In genomic region chr20:45337367-45338120, GRCh38 we compare ENCODE assay signal across 10 cellular contexts. TPM values are rescaled to one million over a fixed set of nuclear protein-coding genes. Genes with fewer than 3 reads are reported as not detected.
A peak's percentile ranks its signal among the peaks of the same experiment; 100 is the strongest.
DNase-seq lines count a peak whose midpoint lies in the region; ATAC-seq and TF ChIP-seq lines count a peak whose summit lies in the region.
"Had no signal": no experiment of that assay in that cellular context is flagged by ENCODE, and none has a peak within 500 bp of the region (broad histone marks: within the 10 kb centered on the region; RNA-seq: fewer than 3 reads in every experiment).

No MANE protein-coding gene starts in this region.

- H3K4me3 ChIP-seq in HEK293 (ENCODE audit: low read depth, low read length) (no peak overlapping the region), breast epithelium (peak overlapping the region in 2 of 3 donors; percentile 4 to 42), spleen (no peak overlapping the region)
- H3K4me3 ChIP-seq in naive thymus-derived CD4-positive, alpha-beta T cell (ENCODE audit: low read length): no peak overlapping the region

- intact Hi-C loops in breast epithelium (cut with DNase I; ENCODE audit: low total_unique reads) (no loop called here), spleen (cut with DNase I; ENCODE audit: low total_unique reads) (no loop called here)
- intact Hi-C loops in naive thymus-derived CD4-positive, alpha-beta T cell (cut with micrococcal nuclease): no loop called here

- POLR2A ChIA-PET in HEK293 (lab: Yijun Ruan, JAX): interaction anchor here (0.6 to 4.1 kb wide), 4 partner anchors 10 to 99 kb away, joined by 3 to 19 read pairs (median 4); partner anchors contain the start of genes SDC4 and SYS1
- POLR2A ChIA-PET in naive thymus-derived CD4-positive, alpha-beta T cell (lab: Charles Lee): interaction anchor here (0.5 kb wide), 1 partner anchor 1411 kb away, joined by 3 read pairs; no protein-coding TSS in a partner anchor

- peaks cover 0 to 7% (median 0%) of the 10 kb centered on the region in 5 donors for H3K36me3 Mint-ChIP-seq in naive thymus-derived CD4-positive, alpha-beta T cell
- H3K36me3 Mint-ChIP-seq: activated naive CD8-positive, alpha-beta T cell had no signal

- no peak for TF ChIP-seq POLR2A in breast epithelium (IDR thresholded peaks at IDR 0.05)
- TF ChIP-seq POLR2A in spleen (IDR thresholded peaks at IDR 0.05): no peak

- no peaks in the 10 kb centered on the region for H3K27me3 Mint-ChIP-seq in naive thymus-derived CD4-positive, alpha-beta T cell

- no peaks in the 10 kb centered on the region for H3K9me3 Mint-ChIP-seq in naive thymus-derived CD4-positive, alpha-beta T cell

- peaks cover 0 to 26% of the 10 kb centered on the region in 2 experiments; a peak in 2 of 3 replicates for H3K36me3 ChIP-seq in HEK293 (ENCODE audit: control insufficient read depth in 2 of 2, insufficient read depth in 1 of 2, low read length in 2 of 2)
- H3K36me3 ChIP-seq in breast epithelium: no peaks in the 10 kb centered on the region
- peaks cover 0 to 35% (median 0%) of the 10 kb centered on the region in 6 donors for H3K36me3 ChIP-seq in spleen
- no peaks in the 10 kb centered on the region for H3K36me3 ChIP-seq in naive thymus-derived CD4-positive, alpha-beta T cell (ENCODE audit: control insufficient read depth in 2 of 3, insufficient read depth in 3 of 3, low read length in 3 of 3)

- WGBS in spleen, 5 donors: 54 to 70% (median 61%) methylated on average over 15 of the region's 15 CpGs

- H3K4me1 ChIP-seq in HEK293 (ENCODE audit: control insufficient read depth, insufficient read depth, low read length) (peaks cover 13% of the 10 kb centered on the region), breast epithelium (peaks cover 26 to 52% of the 10 kb centered on the region in 2 donors), spleen (peaks cover 0 to 59% (median 16%) of the 10 kb centered on the region in 6 donors)
- H3K4me1 ChIP-seq in naive thymus-derived CD4-positive, alpha-beta T cell (ENCODE audit: control insufficient read depth in 2 of 2, insufficient read depth in 2 of 2, low read length in 2 of 2): no peaks in the 10 kb centered on the region

- TF ChIP-seq CTCF in HEK293 (tag by site-specific recombination; IDR thresholded peaks at IDR 0.05) (no peak), breast epithelium (IDR thresholded peaks at IDR 0.05) (no peak), spleen (IDR thresholded peaks at IDR 0.05 in 8 of 11, conservative IDR thresholded peaks at IDR 0.05 in 3 of 11) (no peak)

- no peak for ATAC-seq in naive thymus-derived CD4-positive, alpha-beta T cell
- no peak for ATAC-seq in HG03175 (IDR thresholded peaks at IDR 0.05; ENCODE audit: unreplicated experiment)

- CTCF ChIA-PET in HEK293 (lab: Yijun Ruan, JAX): interaction anchor here (0.8 to 2.5 kb wide), 6 partner anchors 10 to 434 kb away, joined by 3 to 14 read pairs (median 5); partner anchors contain the start of gene SYS1
- CTCF ChIA-PET in naive thymus-derived CD4-positive, alpha-beta T cell (lab: Charles Lee): interaction anchor here (0.7 kb wide), 2 partner anchors 19 to 35 kb away, joined by 3 to 5 read pairs; no protein-coding TSS in a partner anchor

- no peak overlapping the region for H3K27ac ChIP-seq in HEK293 (ENCODE audit: extremely low read depth, low read depth, low read length)
- H3K27ac ChIP-seq in breast epithelium: peak overlapping the region; percentile 97 to 99
- peak overlapping the region in 7 of 8 donors; percentile 17 to 73 (median 63) for H3K27ac ChIP-seq in spleen
- no peak overlapping the region for H3K27ac ChIP-seq in naive thymus-derived CD4-positive, alpha-beta T cell (ENCODE audit: low read depth, low read length)

- H3K4me1 Mint-ChIP-seq in naive thymus-derived CD4-positive, alpha-beta T cell: peaks cover 0 to 21% (median 0%) of the 10 kb centered on the region in 7 donors

- H3K9me3 ChIP-seq in HEK293 (ENCODE audit: control insufficient read depth, insufficient read depth, low read depth, low read length) (no peaks in the 10 kb centered on the region), breast epithelium (no peaks in the 10 kb centered on the region), spleen (no peaks in the 10 kb centered on the region)
- H3K9me3 ChIP-seq in naive thymus-derived CD4-positive, alpha-beta T cell (ENCODE audit: control insufficient read depth in 2 of 3, low read length in 3 of 3): no peaks in the 10 kb centered on the region

- DNase-seq in breast epithelium (ENCODE audit: low spot score in 2 of 2) (peak; percentile 69 to 91), islet precursor cell (peak; percentile 96), spleen (no peak), SKM-1 treated with dmso at 0.1 percent for 144 hours (lab: John Stamatoyannopoulos, UW; ENCODE audit: unreplicated experiment) (no peak)
- no peak for DNase-seq in naive thymus-derived CD4-positive, alpha-beta T cell
- DNase-seq in NK-92 treated with Interleukin-12 subunit alpha and Interleukin-12 subunit beta, amount 100 ng/mL, for 24 hours (lab: John Stamatoyannopoulos, UW): no peak
- DNase-seq: NCI-H524 treated with DMSO at 0.1 percent for 48 hours had no signal

- no peak overlapping the region for H3K4me3 Mint-ChIP-seq in naive thymus-derived CD4-positive, alpha-beta T cell
- H3K4me3 Mint-ChIP-seq: activated naive CD8-positive, alpha-beta T cell had no signal

- peak overlapping the region in 1 of 9 donors; percentile 56 for H3K27ac Mint-ChIP-seq in naive thymus-derived CD4-positive, alpha-beta T cell
- H3K27ac Mint-ChIP-seq: activated naive CD8-positive, alpha-beta T cell had no signal

- no peaks in the 10 kb centered on the region for H3K27me3 ChIP-seq in breast epithelium
- H3K27me3 ChIP-seq in spleen (replicated peaks in 1 of 7): no peaks in the 10 kb centered on the region
- no peaks in the 10 kb centered on the region for H3K27me3 ChIP-seq in naive thymus-derived CD4-positive, alpha-beta T cell (ENCODE audit: control insufficient read depth in 2 of 2, insufficient read depth in 2 of 2, low read length in 2 of 2)

TF ChIP-seq in HEK293, 187 proteins besides CTCF, POLR2A, EP300 and RAD21 (continues in another document):
- TF ChIP-seq ZNF433 (tag by site-specific recombination; IDR thresholded peaks at IDR 0.05; ENCODE audit: low read depth): no peak
- TF ChIP-seq ZNF518A (tag by site-specific recombination; conservative IDR thresholded peaks at IDR 0.05; ENCODE audit: low read depth): no peak

RNA-seq across cellular contexts. Expression of gene SDC4, which starts 10.7 kb away (rescaled TPM):
- total RNA-seq in breast epithelium: 100 to 1,000 TPM in 2 of 3 donors, 10 to 100 TPM in 1; 29.4 to 337 (median 121) TPM
- 10 to 100 TPM; 27.2 to 56.1 (median 39.7) TPM for total RNA-seq in spleen
- 10 to 100 TPM; 10.4 to 21.0 (median 15.5) TPM for polyA plus RNA-seq in spleen
- total RNA-seq in naive thymus-derived CD4-positive, alpha-beta T cell: 10 to 100 TPM in 1 of 5 experiments, 1 to 10 TPM in 1, under 1 TPM in 3; 0.38 to 46.7 (median 0.56) TPM
- under 1 TPM in 1 of 2 donors, not detected in 1; 0.21 TPM for polyA plus RNA-seq in naive thymus-derived CD4-positive, alpha-beta T cell

RNA-seq across cellular contexts. Expression of gene SYS1, which starts 25.4 kb away (rescaled TPM):
- 10 to 100 TPM; 30.8 to 56.3 (median 47.3) TPM for total RNA-seq in breast epithelium
- 10 to 100 TPM; 23.7 to 69.8 (median 35.3) TPM for total RNA-seq in spleen
- 10 to 100 TPM; 15.1 to 22.2 (median 21.6) TPM for polyA plus RNA-seq in spleen
- total RNA-seq in naive thymus-derived CD4-positive, alpha-beta T cell: 100 to 1,000 TPM in 1 of 5 experiments, 10 to 100 TPM in 4; 23.9 to 111 (median 67.1) TPM
- 10 to 100 TPM; 34.5 to 42.3 TPM for polyA plus RNA-seq in naive thymus-derived CD4-positive, alpha-beta T cell

RNA-seq across cellular contexts. Expression of gene MATN4, which starts 29.4 kb away (rescaled TPM):
- total RNA-seq in breast epithelium (1 to 10 TPM in 1 of 3 donors, under 1 TPM in 1, not detected in 1; 0.33 to 1.6 TPM), spleen (not detected)
- under 1 TPM in 2 of 3 donors, not detected in 1; 0.19 to 0.52 TPM for polyA plus RNA-seq in spleen
- 1 to 10 TPM in 1 of 5 experiments, not detected in 4; 2.3 TPM for total RNA-seq in naive thymus-derived CD4-positive, alpha-beta T cell
- not detected for polyA plus RNA-seq in naive thymus-derived CD4-positive, alpha-beta T cell

RNA-seq across cellular contexts. Expression of gene RBPJL, which starts 30.9 kb away (rescaled TPM):
- total RNA-seq in breast epithelium (not detected), spleen (not detected)
- polyA plus RNA-seq in spleen: under 1 TPM in 2 of 3 donors, not detected in 1; 0.05 to 0.09 TPM
- not detected for total RNA-seq in naive thymus-derived CD4-positive, alpha-beta T cell
- not detected for polyA plus RNA-seq in naive thymus-derived CD4-positive, alpha-beta T cell

RNA-seq across cellular contexts. Expression of gene TP53TG5, which starts 40.6 kb away (rescaled TPM):
- 1 to 10 TPM in 1 of 3 donors, not detected in 2; 1.3 TPM for total RNA-seq in breast epithelium
- under 1 TPM in 2 of 7 donors, not detected in 5; 0.60 to 0.66 TPM for total RNA-seq in spleen
- polyA plus RNA-seq in spleen: under 1 TPM in 1 of 3 donors, not detected in 2; 0.08 TPM
- under 1 TPM in 3 of 5 experiments, not detected in 2; 0.19 to 0.48 (median 0.46) TPM for total RNA-seq in naive thymus-derived CD4-positive, alpha-beta T cell
- polyA plus RNA-seq in naive thymus-derived CD4-positive, alpha-beta T cell: under 1 TPM; 0.14 to 0.24 TPM

Comparison
In these comparisons a context has a peak if more than half of its experiments do, and no peak if none do; other contexts are left out.
1. H3K27ac ChIP-seq: peak in breast epithelium (2 of 2) and spleen (7 of 8); none in HEK293 (single experiment) and naive thymus-derived CD4-positive, alpha-beta T cell (single experiment).
2. H3K4me3 ChIP-seq: peak in breast epithelium (2 of 3); none in HEK293 (single experiment), spleen (0 of 8) and naive thymus-derived CD4-positive, alpha-beta T cell (single experiment).
3. DNase-seq: peak in breast epithelium (2 of 2) and islet precursor cell (single experiment); none in spleen (single experiment), naive thymus-derived CD4-positive, alpha-beta T cell (0 of 9), NK-92 treated with Interleukin-12 subunit alpha and Interleukin-12 subunit beta, amount 100 ng/mL, for 24 hours (single experiment) and SKM-1 treated with dmso at 0.1 percent for 144 hours (single experiment).